Comparison of ENCODE assay signal across 15 cellular contexts in genomic region chr1:206048582-206048981, GRCh38. TPM values are rescaled to one million over a fixed set of nuclear protein-coding genes. Genes with fewer than 3 reads are reported as not detected.
DNase-seq lines count a peak whose midpoint lies in the region; ATAC-seq and TF ChIP-seq lines count a peak whose summit lies in the region.
"Had no signal": no experiment of that assay in that cellular context is flagged by ENCODE, and none has a peak within 500 bp of the region (broad histone marks: within the 10 kb centered on the region; RNA-seq: fewer than 3 reads in every experiment).

No MANE protein-coding gene starts in this region.

- H3K9me3 Mint-ChIP-seq in IgD-negative memory B cell = no peaks in the 10 kb centered on the region
- no peaks in the 10 kb centered on the region for H3K9me3 Mint-ChIP-seq in activated T-cell treated with anti-CD3 and anti-CD28 coated beads, Interleukin-2, amount 50 U/mL, for 24 hours

- H2BK120ac ChIP-seq in trophoblast cell (ENCODE audit: insufficient read depth, low read length, poor library complexity) = no peak overlapping the region

- H3K18ac ChIP-seq in trophoblast cell (ENCODE audit: low read length) = no peak overlapping the region

- DNase-seq in SIG-M5 (lab: John Stamatoyannopoulos, UW) = peak; percentile 46
- peak; percentile 76 to 86 for DNase-seq in left colon
- DNase-seq in thyroid gland = peak; percentile 58 to 68
- no peak for DNase-seq in NCI-H774 (lab: John Stamatoyannopoulos, UW)
- DNase-seq in trophoblast cell = no peak
- DNase-seq in activated T-cell treated with anti-CD3 and anti-CD28 coated beads, Interleukin-2, amount 50 U/mL, for 24 hours = no peak
- DNase-seq: activated CD4-positive, alpha-beta T cell treated with anti-CD3 and anti-CD28 coated beads for 1 hour; activated T-cell treated with anti-CD3 and anti-CD28 coated beads, Interleukin-2, amount 50 U/mL, for 48 hours; MG63; NCI-H510A; SK-N-SH had no signal

- H4K8ac ChIP-seq in trophoblast cell (ENCODE audit: low read depth, low read length) = no peak overlapping the region

- H3K4me3 ChIP-seq in thyroid gland (replicated peaks in 1 of 3) (no peak overlapping the region), trophoblast cell (ENCODE audit: low read depth, low read length) (no peak overlapping the region)
- H3K4me3 ChIP-seq: MG63, thoracic aorta had no signal

- H3K36me3 ChIP-seq in thyroid gland = no peaks in the 10 kb centered on the region
- H3K36me3 ChIP-seq in trophoblast cell (ENCODE audit: control insufficient read depth in 1 of 2, insufficient read depth in 2 of 2, low read length in 2 of 2) = no peaks in the 10 kb centered on the region
- H3K36me3 ChIP-seq: MG63, thoracic aorta had no signal

- no peak overlapping the region for H4K12ac ChIP-seq in trophoblast cell (ENCODE audit: low read depth, low read length)

- no peak for TF ChIP-seq CTCF in thyroid gland (IDR thresholded peaks at IDR 0.05)

- H3K23ac ChIP-seq in trophoblast cell (ENCODE audit: low read length) = no peak overlapping the region

- no peak overlapping the region for H4K91ac ChIP-seq in trophoblast cell (ENCODE audit: low read depth, low read length)

- whole genome bisulfite sequencing in thyroid gland, 2 donors = 35 to 48% methylated on average over 6 of the region's 6 CpGs
- no CpG with 5 or more reads among the region's 6 CpGs for WGBS in trophoblast cell (ENCODE audit: extremely low coverage, insufficient coverage, insufficient read length)

- H3K27ac Mint-ChIP-seq in IgD-negative memory B cell = peak overlapping the region; percentile 52 to 98 (median 90)
- H3K27ac Mint-ChIP-seq in activated T-cell treated with anti-CD3 and anti-CD28 coated beads, Interleukin-2, amount 50 U/mL, for 24 hours = no peak overlapping the region

- TF ChIP-seq POLR2A in thyroid gland (IDR thresholded peaks at IDR 0.05) = no peak

- no peak overlapping the region for H3K14ac ChIP-seq in trophoblast cell (ENCODE audit: low read length)

- H3K4me2 ChIP-seq in trophoblast cell (ENCODE audit: low read length) = no peak overlapping the region
- H3K4me2 ChIP-seq: SK-N-SH had no signal

- H2BK5ac ChIP-seq in trophoblast cell (ENCODE audit: low read depth, low read length, poor library complexity) = no peak overlapping the region

- no peaks in the 10 kb centered on the region for H3K27me3 Mint-ChIP-seq in IgD-negative memory B cell
- no peaks in the 10 kb centered on the region for H3K27me3 Mint-ChIP-seq in activated T-cell treated with anti-CD3 and anti-CD28 coated beads, Interleukin-2, amount 50 U/mL, for 24 hours

- H2BK12ac ChIP-seq in trophoblast cell (ENCODE audit: low read length) = no peak overlapping the region

- H3K79me1 ChIP-seq in trophoblast cell (ENCODE audit: low read length) = no peaks in the 10 kb centered on the region

- H2AFZ ChIP-seq in trophoblast cell (ENCODE audit: insufficient read depth, low read length, poor library complexity) = no peak overlapping the region

- no peak overlapping the region for H2AK5ac ChIP-seq in trophoblast cell (ENCODE audit: low read length)

- no peak overlapping the region for H3K4ac ChIP-seq in trophoblast cell (ENCODE audit: low read depth, low read length)

- intact Hi-C loops in left colon (cut with DNase I, micrococcal nuclease) (no loop called here), thyroid gland (cut with DNase I) (no loop called here)

- H3K79me2 ChIP-seq in trophoblast cell (ENCODE audit: control insufficient read depth, insufficient read depth, low read length, poor library complexity) = no peaks in the 10 kb centered on the region

- H3K27ac ChIP-seq in thyroid gland = peak overlapping the region; percentile 18 to 66 (median 65)
- no peak overlapping the region for H3K27ac ChIP-seq in trophoblast cell (ENCODE audit: low read depth, low read length)
- H3K27ac ChIP-seq: thoracic aorta had no signal

- no peaks in the 10 kb centered on the region for H3K9me3 ChIP-seq in thyroid gland
- H3K9me3 ChIP-seq in trophoblast cell (ENCODE audit: insufficient read depth, low read depth, low read length) = peaks cover 2% of the 10 kb centered on the region
- H3K9me3 ChIP-seq: MG63, thoracic aorta had no signal

- H3K36me3 Mint-ChIP-seq in IgD-negative memory B cell = peaks cover 2% of the 10 kb centered on the region
- no peaks in the 10 kb centered on the region for H3K36me3 Mint-ChIP-seq in activated T-cell treated with anti-CD3 and anti-CD28 coated beads, Interleukin-2, amount 50 U/mL, for 24 hours (ENCODE audit: low read depth)

- no peak overlapping the region for H3K9ac ChIP-seq in trophoblast cell (ENCODE audit: low read length)
- H3K9ac ChIP-seq: SK-N-SH had no signal

- peak; percentile 100 for ATAC-seq in left colon

- H3K4me3 Mint-ChIP-seq in IgD-negative memory B cell = peak overlapping the region in 2 of 4 donors; percentile 43 to 85
- no peak overlapping the region for H3K4me3 Mint-ChIP-seq in activated T-cell treated with anti-CD3 and anti-CD28 coated beads, Interleukin-2, amount 50 U/mL, for 24 hours

- H3K27me3 ChIP-seq in thyroid gland (no peaks in the 10 kb centered on the region), trophoblast cell (ENCODE audit: insufficient read depth, low read length) (no peaks in the 10 kb centered on the region)
- H3K27me3 ChIP-seq: MG63 had no signal

- H3K4me1 ChIP-seq in thyroid gland (peaks cover 40 to 47% of the 10 kb centered on the region in 2 donors), trophoblast cell (ENCODE audit: control insufficient read depth in 1 of 2, insufficient read depth in 2 of 2, low read length in 2 of 2) (no peaks in the 10 kb centered on the region)

- H3K4me1 Mint-ChIP-seq in IgD-negative memory B cell = peaks cover 53 to 67% (median 65%) of the 10 kb centered on the region in 3 donors
- H3K4me1 Mint-ChIP-seq in activated T-cell treated with anti-CD3 and anti-CD28 coated beads, Interleukin-2, amount 50 U/mL, for 24 hours (ENCODE audit: low read depth) = peaks cover 45% of the 10 kb centered on the region

RNA-seq across cellular contexts. Expression of gene RHEX, which starts 4.4 kb away (rescaled TPM):
- polyA plus RNA-seq in IgD-negative memory B cell = 2.0 TPM
- total RNA-seq in left colon = 1 to 10 TPM in 1 of 2 donors, under 1 TPM in 1; 0.43 to 1.6 TPM
- total RNA-seq in thyroid gland = 1 to 10 TPM; 1.2 to 1.7 (median 1.6) TPM
- polyA plus RNA-seq in trophoblast cell (2013) = not detected in 2 replicates
- polyA plus RNA-seq: aorta, neural cell, SK-N-SH had no signal

RNA-seq across cellular contexts. Expression of gene CTSE, which starts 24.9 kb away (rescaled TPM):
- polyA plus RNA-seq in IgD-negative memory B cell = not detected
- total RNA-seq in left colon (10 to 100 TPM; 20.7 to 57.4 TPM), thyroid gland (10 to 100 TPM in 3 of 4 donors, 1 to 10 TPM in 1; 3.6 to 38.2 (median 19.0) TPM)
- 0.73 and 0.93 TPM in 2 replicates for polyA plus RNA-seq in trophoblast cell (2013)
- polyA plus RNA-seq: neural cell, SK-N-SH had no signal

RNA-seq across cellular contexts. Expression of gene RAB7B, which starts 45.4 kb away (rescaled TPM):
- not detected for polyA plus RNA-seq in IgD-negative memory B cell
- total RNA-seq in left colon (1 to 10 TPM in 1 of 2 donors, under 1 TPM in 1; 0.34 to 2.3 TPM), thyroid gland (10 to 100 TPM in 2 of 4 donors, 1 to 10 TPM in 2; 4.8 to 12.6 (median 8.7) TPM)
- 2.4 and 2.6 TPM in 2 replicates for polyA plus RNA-seq in trophoblast cell (2013)
- polyA plus RNA-seq: neural cell had no signal

Comparison
In these comparisons a context has a peak if more than half of its experiments do, and no peak if none do; other contexts are left out.
1. DNase-seq: peak in SIG-M5 (single experiment), left colon (2 of 2) and thyroid gland (2 of 2); none in NCI-H774 (single experiment), trophoblast cell (0 of 2) and activated T-cell treated with anti-CD3 and anti-CD28 coated beads, Interleukin-2, amount 50 U/mL, for 24 hours (single experiment).